In genomic region chr19:10251792-10252694, GRCh38 we compare ENCODE assay signal across 8 cellular contexts. TPM values are rescaled to one million over a fixed set of nuclear protein-coding genes. Genes with fewer than 3 reads are reported as not detected.
DNase-seq lines count a peak whose midpoint lies in the region; ATAC-seq, FAIRE-seq and TF ChIP-seq lines count a peak whose summit lies in the region.

Gene MRPL4 (plus strand): TSS chr19:10252214. CDS start chr19:10252254, 40 bp downstream.

- no peaks in the 10 kb centered on the region for H3K27me3 Mint-ChIP-seq in natural killer cell treated with Interleukin-12 subunit alpha and Interleukin-12 subunit beta and Interleukin-15 and Interleukin-18, amount 100 ng/mL, for 72 hours

- peak within 1 kb of the TSS; percentile 85 for H3K9ac ChIP-seq in Loucy (ENCODE audit: low read depth, low read length, poor library complexity, severe bottlenecking)

- H2AFZ ChIP-seq in Loucy (ENCODE audit: low read length), result peak within 1 kb of the TSS; percentile 93

- peaks cover 13 to 14% of the 10 kb centered on the region in 2 donors for H3K4me1 Mint-ChIP-seq in natural killer cell treated with Interleukin-12 subunit alpha and Interleukin-12 subunit beta and Interleukin-15 and Interleukin-18, amount 100 ng/mL, for 72 hours (ENCODE audit: low read depth in 2 of 2)

- H3K4me3 ChIP-seq in Loucy (ENCODE audit: low read length, poor library complexity, severe bottlenecking), result peak within 1 kb of the TSS; percentile 79

- H3K9me2 ChIP-seq in Loucy (replicated peaks; ENCODE audit: low read depth, low read length), result no peaks in the 10 kb centered on the region

- H3K4me3 Mint-ChIP-seq in natural killer cell treated with Interleukin-12 subunit alpha and Interleukin-12 subunit beta and Interleukin-15 and Interleukin-18, amount 100 ng/mL, for 72 hours, result peak within 1 kb of the TSS; percentile 96

- H3K36me3 ChIP-seq in Loucy (ENCODE audit: insufficient read depth, low read length), result peaks cover 3% of the 10 kb centered on the region; the same call in 1 of the 2 replicates

- H3K27ac Mint-ChIP-seq in natural killer cell treated with Interleukin-12 subunit alpha and Interleukin-12 subunit beta and Interleukin-15 and Interleukin-18, amount 100 ng/mL, for 72 hours, result peak within 1 kb of the TSS; percentile 84 to 92

- TF ChIP-seq CTCF in Loucy (conservative IDR thresholded peaks at IDR 0.05; ENCODE audit: low read length), result no peak

- H3K4me1 ChIP-seq in Loucy (ENCODE audit: insufficient read depth, low read length, poor library complexity, severe bottlenecking), result peaks cover 4% of the 10 kb centered on the region

- DNase-seq in EL (peak; percentile 99), H54 (ENCODE audit: insufficient read length, low spot score) (peak; percentile 84), fibroblast of peridontal ligament (ENCODE audit: extremely low read depth) (peak; percentile 98)
- peak; percentile 91 for DNase-seq in activated T-helper 9 cell treated with anti-CD3 and anti-CD28 coated beads, Interleukin-2, amount 50 U/mL, for 16 hours (ENCODE audit: low read depth)
- peak; percentile 98 for DNase-seq in natural killer cell treated with Interleukin-12 subunit alpha and Interleukin-12 subunit beta and Interleukin-15 and Interleukin-18, amount 100 ng/mL, for 72 hours (ENCODE audit: low spot score)
- DNase-seq in stimulated activated naive CD8-positive, alpha-beta T cell treated with anti-CD3 and anti-CD28 coated beads, Interleukin-15, Interleukin-2, amounts not matched to agents 100 U/mL and 50 U/mL, for 24 hours, result peak; percentile 93

- H3K9me3 Mint-ChIP-seq in natural killer cell treated with Interleukin-12 subunit alpha and Interleukin-12 subunit beta and Interleukin-15 and Interleukin-18, amount 100 ng/mL, for 72 hours, result no peaks in the 10 kb centered on the region

- TF ChIP-seq POLR2A in H54 (IDR thresholded peaks at IDR 0.05; ENCODE audit: low read depth, low read length) (peak; percentile 86), Raji (IDR thresholded peaks at IDR 0.05; ENCODE audit: insufficient read depth, low read depth, low read length) (peak; percentile 77)

- FAIRE-seq in H54 (lab: Jason Lieb, UNC), result peak; percentile 82

- ATAC-seq in natural killer cell treated with Interleukin-12 subunit alpha and Interleukin-12 subunit beta and Interleukin-15 and Interleukin-18, amount 100 ng/mL, for 72 hours, result peak; percentile 97 to 98
- ATAC-seq in stimulated activated naive CD8-positive, alpha-beta T cell treated with anti-CD3 and anti-CD28 coated beads, Interleukin-15, Interleukin-2, amounts not matched to agents 100 U/mL and 50 U/mL, for 24 hours, result peak; percentile 96

- H3K79me2 ChIP-seq in Loucy (ENCODE audit: insufficient read depth, low read length), result peaks cover 23% of the 10 kb centered on the region

- peaks cover 12% of the 10 kb centered on the region for H4K20me1 ChIP-seq in Loucy (ENCODE audit: insufficient read depth, low read length, poor library complexity, severe bottlenecking)

- H3K9me3 ChIP-seq in Loucy (ENCODE audit: insufficient read depth, low read depth, low read length), result no peaks in the 10 kb centered on the region

- H3K4me2 ChIP-seq in Loucy (ENCODE audit: low read depth, low read length, poor library complexity, severe bottlenecking), result peak within 1 kb of the TSS; percentile 87

- no peaks in the 10 kb centered on the region for H3F3A ChIP-seq in Loucy (ENCODE audit: low read depth)

- peaks cover 9% of the 10 kb centered on the region for H3K36me3 Mint-ChIP-seq in natural killer cell treated with Interleukin-12 subunit alpha and Interleukin-12 subunit beta and Interleukin-15 and Interleukin-18, amount 100 ng/mL, for 72 hours

- H3K27me3 ChIP-seq in Loucy (ENCODE audit: insufficient read depth, low read length, poor library complexity, severe bottlenecking), result no peaks in the 10 kb centered on the region

RNA-seq across cellular contexts. Expression of gene MRPL4, which starts in this region (rescaled TPM):
- 100 to 1,000 TPM in 1 of 2 donors, 10 to 100 TPM in 1; 79.1 to 140 TPM for total RNA-seq in natural killer cell treated with Interleukin-12 subunit alpha and Interleukin-12 subunit beta and Interleukin-15 and Interleukin-18, amount 100 ng/mL, for 72 hours

Comparison
In these comparisons a context has a peak if more than half of its experiments do, and no peak if none do; other contexts are left out.
1. Peak in every context shown above with its lines: DNase-seq, ATAC-seq and H3K4me3 ChIP-seq.